1 cellular context compared by ENCODE assay signal in genomic region chrX:53716328-53717088, GRCh38.
TF ChIP-seq lines count a peak whose summit lies in the region.

No MANE protein-coding gene starts in this region.

TF ChIP-seq in GM12878, 131 proteins besides CTCF, POLR2A, EP300 and RAD21 (continued from another document):
- TF ChIP-seq SPI1 (IDR thresholded peaks at IDR 0.05; ENCODE audit: borderline replicate concordance, insufficient read depth, low read depth, low read length) (peak; percentile 19; the same call in 1 of the 2 replicates), FOS (IDR thresholded peaks at IDR 0.05; ENCODE audit: borderline replicate concordance, extremely low read depth, insufficient read length) (no peak), CUX1 (IDR thresholded peaks at IDR 0.05; ENCODE audit: insufficient replicate concordance, low read depth, low read length) (peak; percentile 73), ZNF687 (IDR thresholded peaks at IDR 0.05) (peak; percentile 78)
